ENCODE assay signal across 17 cellular contexts in genomic region chr16:49961087-49961486, GRCh38.
DNase-seq lines count a peak whose midpoint lies in the region; ATAC-seq and TF ChIP-seq lines count a peak whose summit lies in the region.
"Had no signal": no experiment of that assay in that cellular context is flagged by ENCODE, and none has a peak within 500 bp of the region (broad histone marks: within the 10 kb centered on the region; RNA-seq: fewer than 3 reads in every experiment).

No MANE protein-coding gene starts in this region.

- H4K20me1 ChIP-seq in GM23248 (ENCODE audit: insufficient read depth) (no peaks in the 10 kb centered on the region), H9 (ENCODE audit: control insufficient read depth, insufficient read depth, insufficient read length) (no peaks in the 10 kb centered on the region)

- H3K23ac ChIP-seq in trophoblast cell (ENCODE audit: low read length): no peak overlapping the region
- H3K23ac ChIP-seq in H9 (ENCODE audit: insufficient read length, low read depth, low read length): no peak overlapping the region

- H3K79me2 ChIP-seq in GM23248 (ENCODE audit: insufficient read depth) (no peaks in the 10 kb centered on the region), trophoblast cell (ENCODE audit: control insufficient read depth, insufficient read depth, low read length, poor library complexity) (no peaks in the 10 kb centered on the region), H9 (ENCODE audit: insufficient read depth, low read length) (no peaks in the 10 kb centered on the region)

- in situ Hi-C loops in GM23248 (cut with MboI): no loop called here

- H2AFZ ChIP-seq in GM23248 (no peak overlapping the region), trophoblast cell (ENCODE audit: insufficient read depth, low read length, poor library complexity) (no peak overlapping the region), H9 (ENCODE audit: low read length) (no peak overlapping the region)

- H2AK5ac ChIP-seq in trophoblast cell (ENCODE audit: low read length) (no peak overlapping the region), H9 (ENCODE audit: insufficient read length, low read length) (no peak overlapping the region)

- H2BK5ac ChIP-seq in trophoblast cell (ENCODE audit: low read depth, low read length, poor library complexity) (no peak overlapping the region), H9 (ENCODE audit: insufficient read length, low read length) (no peak overlapping the region)

- H3K4me1 Mint-ChIP-seq in H9: peaks cover 4% of the 10 kb centered on the region in 2 experiments

- TF ChIP-seq CTCF in H9 (conservative IDR thresholded peaks at IDR 0.05): no peak

- H3K79me1 ChIP-seq in trophoblast cell (ENCODE audit: low read length) (no peaks in the 10 kb centered on the region), H9 (ENCODE audit: insufficient read depth, low read depth, low read length, poor library complexity, severe bottlenecking) (no peaks in the 10 kb centered on the region)

- H3K4me2 ChIP-seq in GM23248 (ENCODE audit: unreplicated experiment) (no peak overlapping the region), trophoblast cell (ENCODE audit: low read length) (no peak overlapping the region), H9 (ENCODE audit: insufficient read depth, insufficient read length, low read length) (no peak overlapping the region)

- no peak overlapping the region for H3K27ac Mint-ChIP-seq in H9
- H3K27ac Mint-ChIP-seq: activated naive CD8-positive, alpha-beta T cell had no signal

- no peak overlapping the region for H3K4me3 ChIP-seq in GM23248
- H3K4me3 ChIP-seq in trophoblast cell (ENCODE audit: low read depth, low read length): no peak overlapping the region
- H3K4me3 ChIP-seq: heart left ventricle, SJSA1 had no signal

- H3K36me3 ChIP-seq in GM23248 (ENCODE audit: low read depth) (no peaks in the 10 kb centered on the region), trophoblast cell (ENCODE audit: control insufficient read depth in 1 of 2, insufficient read depth in 2 of 2, low read length in 2 of 2) (no peaks in the 10 kb centered on the region)
- H3K36me3 ChIP-seq: heart left ventricle, SJSA1 had no signal

- no peak overlapping the region for H3T11ph ChIP-seq in H9 (ENCODE audit: low read length)

- ATAC-seq in HG03342 (IDR thresholded peaks at IDR 0.05; ENCODE audit: unreplicated experiment) (no peak), HG02642 (IDR thresholded peaks at IDR 0.05; ENCODE audit: poor library complexity, unreplicated experiment) (no peak)
- ATAC-seq: heart left ventricle had no signal

- H3K4ac ChIP-seq in trophoblast cell (ENCODE audit: low read depth, low read length) (no peak overlapping the region), H9 (ENCODE audit: low read depth, low read length) (no peak overlapping the region)

- H4K8ac ChIP-seq in trophoblast cell (ENCODE audit: low read depth, low read length) (no peak overlapping the region), H9 (replicated peaks; ENCODE audit: insufficient read length, low read depth, low read length) (no peak overlapping the region)

- no peak overlapping the region for H3K4me3 Mint-ChIP-seq in H9
- H3K4me3 Mint-ChIP-seq: activated naive CD8-positive, alpha-beta T cell had no signal

- H3K9me2 ChIP-seq in GM23248 (ENCODE audit: insufficient read depth): no peaks in the 10 kb centered on the region

- H3K18ac ChIP-seq in trophoblast cell (ENCODE audit: low read length): no peak overlapping the region
- H3K18ac ChIP-seq in H9 (ENCODE audit: insufficient read length, low read depth, low read length): no peak overlapping the region

- H3K36me3 Mint-ChIP-seq in H9 (ENCODE audit: insufficient read depth in 1 of 3, low read depth in 3 of 3): no peaks in the 10 kb centered on the region
- H3K36me3 Mint-ChIP-seq: activated naive CD8-positive, alpha-beta T cell had no signal

- H3K9me3 ChIP-seq in GM23248 (ENCODE audit: low read depth) (no peaks in the 10 kb centered on the region), trophoblast cell (ENCODE audit: insufficient read depth, low read depth, low read length) (no peaks in the 10 kb centered on the region), H9 (ENCODE audit: control insufficient read depth, low read depth, low read length) (no peaks in the 10 kb centered on the region)
- H3K9me3 ChIP-seq: heart left ventricle, SJSA1 had no signal

- H2BK15ac ChIP-seq in H9 (ENCODE audit: low read depth, low read length): no peak overlapping the region

- no peak overlapping the region for H4K91ac ChIP-seq in trophoblast cell (ENCODE audit: low read depth, low read length)
- no peak overlapping the region for H4K91ac ChIP-seq in H9 (ENCODE audit: insufficient read length, low read depth, low read length)

- H3F3A ChIP-seq in GM23248 (ENCODE audit: insufficient read depth): no peaks in the 10 kb centered on the region

- no peak overlapping the region for H2BK120ac ChIP-seq in trophoblast cell (ENCODE audit: insufficient read depth, low read length, poor library complexity)
- no peak overlapping the region for H2BK120ac ChIP-seq in H9 (ENCODE audit: low read depth, low read length, poor library complexity, severe bottlenecking)

- 15 to 19% methylated on average over 3 of the region's 3 CpGs for WGBS in GM23248 (ENCODE audit: low coverage in 1 of 2, low lambda C conversion rate in 2 of 2, missing lambda C conversion rate in 2 of 2), 2 experiments
- no CpG with 5 or more reads among the region's 3 CpGs for WGBS in trophoblast cell (ENCODE audit: extremely low coverage, insufficient coverage, insufficient read length)
- no CpG with 5 or more reads among the region's 3 CpGs for WGBS in H9 (ENCODE audit: extremely low coverage, insufficient read length, low lambda C conversion rate)

- no peak overlapping the region for H4K12ac ChIP-seq in trophoblast cell (ENCODE audit: low read depth, low read length)

- H3K4me1 ChIP-seq in GM23248 (ENCODE audit: insufficient read depth): no peaks in the 10 kb centered on the region
- H3K4me1 ChIP-seq in trophoblast cell (ENCODE audit: control insufficient read depth in 1 of 2, insufficient read depth in 2 of 2, low read length in 2 of 2): peaks cover 2 to 6% of the 10 kb centered on the region in 2 experiments
- no peaks in the 10 kb centered on the region for H3K4me1 ChIP-seq in H9 (ENCODE audit: insufficient read depth, low read length)
- H3K4me1 ChIP-seq: heart left ventricle, SJSA1 had no signal

- H3K27me3 ChIP-seq in GM23248 (replicated peaks; ENCODE audit: insufficient read depth) (no peaks in the 10 kb centered on the region; the same call in 1 of the 2 replicates), trophoblast cell (ENCODE audit: insufficient read depth, low read length) (no peaks in the 10 kb centered on the region), H9 (ENCODE audit: insufficient read depth, low read length) (no peaks in the 10 kb centered on the region)
- H3K27me3 ChIP-seq: heart left ventricle, SJSA1 had no signal

- H4K5ac ChIP-seq in H9 (ENCODE audit: insufficient read length, low read depth, low read length): no peak overlapping the region

- H3K9me3 Mint-ChIP-seq in H9: no peaks in the 10 kb centered on the region

- DNase-seq in GM23248 (peak; percentile 42), NCI-H748 treated with DMSO at 0.1 percent for 48 hours (lab: John Stamatoyannopoulos, UW) (peak; percentile 7), dedifferentiated amniotic fluid mesenchymal stem cell (ENCODE audit: extremely low spot score) (peak; percentile 31), trophoblast cell (peak; percentile 65 to 96), H9 (no peak), KG1 (lab: John Stamatoyannopoulos, UW) (no peak)
- DNase-seq: activated CD4-positive, alpha-beta T cell treated with anti-CD3 and anti-CD28 coated beads for 4 hours; heart left ventricle; islet precursor cell; midbrain; nucleus accumbens; stimulated activated naive CD4-positive, alpha-beta T cell treated with Interleukin-2 at 50 U/mL for 16 hours; T-helper 9 cell had no signal

- H2BK12ac ChIP-seq in trophoblast cell (ENCODE audit: low read length) (no peak overlapping the region), H9 (ENCODE audit: insufficient read length, low read depth, low read length) (no peak overlapping the region)

- no peak overlapping the region for H3K9ac ChIP-seq in GM23248
- no peak overlapping the region for H3K9ac ChIP-seq in trophoblast cell (ENCODE audit: low read length)
- no peak overlapping the region for H3K9ac ChIP-seq in H9 (ENCODE audit: extremely low read depth, insufficient read length, low read length)

- H3K27ac ChIP-seq in GM23248: no peak overlapping the region
- no peak overlapping the region for H3K27ac ChIP-seq in trophoblast cell (ENCODE audit: low read depth, low read length)
- no peak overlapping the region for H3K27ac ChIP-seq in H9 (ENCODE audit: insufficient read length, low read depth, low read length)
- H3K27ac ChIP-seq: heart left ventricle, SJSA1 had no signal

- no peak overlapping the region for H2BK20ac ChIP-seq in H9 (ENCODE audit: low read depth, low read length, poor library complexity, severe bottlenecking)

- H3K14ac ChIP-seq in trophoblast cell (ENCODE audit: low read length) (no peak overlapping the region), H9 (ENCODE audit: insufficient read depth, low read length) (no peak overlapping the region)

- H3K56ac ChIP-seq in H9 (ENCODE audit: insufficient read length, low read depth, low read length): no peak overlapping the region

- H3K23me2 ChIP-seq in H9 (ENCODE audit: insufficient read length, low read depth, low read length, poor library complexity, severe bottlenecking): no peaks in the 10 kb centered on the region

- no peaks in the 10 kb centered on the region for H3K27me3 Mint-ChIP-seq in H9 (ENCODE audit: low read depth)

Comparison
In these comparisons a context has a peak if more than half of its experiments do, and no peak if none do; other contexts are left out.
1. DNase-seq: peak in GM23248 (single experiment), NCI-H748 treated with DMSO at 0.1 percent for 48 hours (single experiment), dedifferentiated amniotic fluid mesenchymal stem cell (single experiment) and trophoblast cell (2 of 2); none in H9 (single experiment) and KG1 (single experiment).